ENCODE assay signal across 14 cellular contexts in the genomic region with DNA sequence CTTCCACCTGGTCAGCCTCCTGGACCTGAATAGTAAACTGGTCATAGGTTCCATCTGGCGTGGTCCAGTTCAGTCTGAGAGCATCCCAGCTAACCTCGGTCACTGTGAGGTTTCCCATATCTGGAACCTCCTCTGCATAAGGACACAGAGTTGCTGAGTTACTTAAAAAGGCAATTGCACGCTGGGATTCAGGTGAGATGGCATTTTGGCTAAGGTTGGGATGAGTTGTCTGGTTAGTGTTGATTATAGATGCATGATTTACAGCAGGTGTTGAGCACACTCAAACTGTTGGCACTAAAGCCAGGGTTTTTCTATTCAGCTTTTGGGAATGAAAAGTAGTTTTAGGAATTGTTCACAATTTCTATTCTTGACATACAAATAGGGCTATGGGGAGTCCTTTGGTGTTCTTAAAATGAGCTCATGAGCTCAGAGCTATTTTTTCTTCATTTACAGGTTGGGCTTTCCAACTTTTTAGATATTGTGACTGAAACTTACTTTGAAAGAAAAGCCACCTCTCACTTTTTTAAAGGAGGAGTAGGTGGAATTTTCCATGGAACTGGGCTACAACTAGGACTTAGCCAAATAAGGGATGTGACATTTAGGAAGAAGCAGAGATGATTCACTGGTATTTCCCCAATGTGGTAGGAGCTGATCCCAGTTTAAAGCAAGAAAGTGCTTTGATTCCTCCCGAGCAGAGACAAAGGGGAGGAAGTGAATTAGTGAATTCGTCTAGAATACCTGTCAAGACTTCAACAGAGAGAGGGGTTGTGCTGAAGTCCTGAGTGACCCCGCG. TPM values are rescaled to one million over a fixed set of nuclear protein-coding genes. Genes with fewer than 3 reads are reported as not detected.
A peak's percentile ranks its signal among the peaks of the same experiment; 100 is the strongest.
DNase-seq lines count a peak whose midpoint lies in the region; ATAC-seq and TF ChIP-seq lines count a peak whose summit lies in the region.
"Had no signal": no experiment of that assay in that cellular context is flagged by ENCODE, and none has a peak within 500 bp of the region (broad histone marks: within the 10 kb centered on the region; RNA-seq: fewer than 3 reads in every experiment).

No MANE protein-coding gene starts in this region.

- TF ChIP-seq CTCF in fibroblast of villous mesenchyme (IDR thresholded peaks at IDR 0.05; ENCODE audit: insufficient read depth, low read depth, low read length): no peak

- no peaks in the 10 kb centered on the region for H3K9me3 ChIP-seq in adipocyte (ENCODE audit: control insufficient read depth, low read length)

- H3K36me3 ChIP-seq in adipocyte (ENCODE audit: control insufficient read depth, insufficient read depth, low read length, severe bottlenecking): peaks cover 70% of the 10 kb centered on the region
- H3K36me3 ChIP-seq: cardiac muscle cell had no signal

- DNase-seq in Daoy (ENCODE audit: low read depth): peak; percentile 43
- DNase-seq in adipocyte (ENCODE audit: low read depth): peak; percentile 56
- DNase-seq in fibroblast of villous mesenchyme (ENCODE audit: low read depth): peak; percentile 59
- peak; percentile 45 for DNase-seq in renal cortical epithelial cell (ENCODE audit: low read depth)
- DNase-seq in dermis blood vessel endothelial cell: no peak
- no peak for DNase-seq in stimulated activated CD4-positive, alpha-beta T cell treated with anti-CD3 and anti-CD28 coated beads, Interleukin-2, amount 100 ng/mL, for 24 hours
- DNase-seq: activated T-cell treated with anti-CD3 and anti-CD28 coated beads, Interleukin-2, amount 50 U/mL, for 72 hours; CD4-positive, alpha-beta memory T cell; left ventricle myocardium superior; MV-4-11; NCI-H446 treated with DMSO at 0.1 percent for 48 hours had no signal

- no peaks in the 10 kb centered on the region for H3K27me3 ChIP-seq in adipocyte (replicated peaks; ENCODE audit: control insufficient read depth, insufficient read depth, low read length)
- H3K27me3 ChIP-seq: cardiac muscle cell had no signal

- H3K9ac ChIP-seq in adipocyte (ENCODE audit: low read length): peak overlapping the region; percentile 54

- H3K4me3 ChIP-seq in adipocyte (ENCODE audit: low read length) (peak overlapping the region; percentile 0), fibroblast of villous mesenchyme (ENCODE audit: low read depth, low read length) (no peak overlapping the region)
- H3K4me3 ChIP-seq: cardiac muscle cell had no signal

- ATAC-seq in GM21576 (IDR thresholded peaks at IDR 0.05; ENCODE audit: unreplicated experiment) (no peak), HG03469 (IDR thresholded peaks at IDR 0.05; ENCODE audit: unreplicated experiment) (no peak)
- ATAC-seq: activated T-cell treated with anti-CD3 and anti-CD28 coated beads, Interleukin-2, amount 50 U/mL, for 72 hours; left ventricle myocardium superior had no signal

- H3K4me1 ChIP-seq in adipocyte (ENCODE audit: control insufficient read depth, insufficient read depth, low read length): peaks cover 31% of the 10 kb centered on the region

RNA-seq across cellular contexts. Expression of a gene that starts 54.7 kb away (rescaled TPM):
- total RNA-seq in Daoy (2014; rRNA removed; shearing (Covaris generic)): 133 and 159 TPM in 2 replicates
- total RNA-seq in fibroblast of villous mesenchyme: 371 and 386 TPM in 2 replicates
- total RNA-seq in renal cortical epithelial cell: 215 and 425 TPM in 2 replicates
- 1.8 and 5.1 TPM in 2 replicates for total RNA-seq in dermis blood vessel endothelial cell
- total RNA-seq: CD4-positive, alpha-beta memory T cell had no signal

Comparison
In these comparisons a context has a peak if more than half of its experiments do, and no peak if none do; other contexts are left out.
1. DNase-seq: peak in Daoy (single experiment), adipocyte (single experiment), fibroblast of villous mesenchyme (single experiment) and renal cortical epithelial cell (single experiment); none in dermis blood vessel endothelial cell (single experiment) and stimulated activated CD4-positive, alpha-beta T cell treated with anti-CD3 and anti-CD28 coated beads, Interleukin-2, amount 100 ng/mL, for 24 hours (0 of 2).
2. RNA of a gene that starts 54.7 kb away (total RNA-seq): 215 to 425 TPM in renal cortical epithelial cell, 371 to 386 TPM in fibroblast of villous mesenchyme and 133 to 159 TPM in Daoy; 1.8 to 5.1 TPM in dermis blood vessel endothelial cell; every median in the first group is over 10 times any median in the second.